1 cellular context compared by ENCODE assay signal in genomic region chr22:49975543-49976389, GRCh38.
TF ChIP-seq lines count a peak whose summit lies in the region.

No MANE protein-coding gene starts in this region.

TF ChIP-seq in HepG2, 621 proteins besides CTCF, POLR2A, EP300 and RAD21 (continued from another document):
- TF ChIP-seq REST (IDR thresholded peaks at IDR 0.05; ENCODE audit: borderline replicate concordance in 1 of 2, low read depth in 1 of 2, low read length in 2 of 2) (no peak), SRSF9 (IDR thresholded peaks at IDR 0.05; ENCODE audit: borderline replicate concordance, insufficient read depth, low read depth, low read length, poor library complexity, severe bottlenecking) (no peak), MNT (IDR thresholded peaks at IDR 0.05) (peak; percentile 43)
